ENCODE assay signal across 28 cellular contexts in genomic region chr5:78719504-78720233, GRCh38.
A peak's percentile ranks its signal among the peaks of the same experiment; 100 is the strongest.
DNase-seq lines count a peak whose midpoint lies in the region; ATAC-seq, FAIRE-seq and TF ChIP-seq lines count a peak whose summit lies in the region.
"Had no signal": no experiment of that assay in that cellular context is flagged by ENCODE, and none has a peak within 500 bp of the region (broad histone marks: within the 10 kb centered on the region; RNA-seq: fewer than 3 reads in every experiment).

No MANE protein-coding gene starts in this region.

- intact Hi-C loops in HepG2 (cut with micrococcal nuclease; ENCODE audit: unreplicated experiment) (loop anchor here (10.0 kb wide), 1 partner anchor 75 kb away; the partner anchor contains the start of gene LHFPL2), right lobe of liver (cut with DNase I) (no loop called here), left colon (cut with DNase I, micrococcal nuclease) (no loop called here), upper lobe of right lung (cut with DNase I) (no loop called here)

- H3K27me3 ChIP-seq in HepG2 (ENCODE audit: control insufficient read depth in 1 of 2, insufficient read depth in 2 of 2, low read length in 2 of 2) (no peaks in the 10 kb centered on the region), right lobe of liver (no peaks in the 10 kb centered on the region), upper lobe of right lung (no peaks in the 10 kb centered on the region)
- H3K27me3 ChIP-seq: gastroesophageal sphincter, suprapubic skin, uterus had no signal

- H3K27ac Mint-ChIP-seq in neural crest cell (ENCODE audit: unreplicated experiment), result peak overlapping the region; percentile 84
- H3K27ac Mint-ChIP-seq: activated naive CD8-positive, alpha-beta T cell; activated T-cell treated with anti-CD3 and anti-CD28 coated beads, Interleukin-2, amount 50 U/mL, for 24 hours; CD4-positive, CD25-positive, alpha-beta regulatory T cell; naive thymus-derived CD4-positive, alpha-beta T cell; T-cell had no signal

- TF ChIP-seq RAD21 in HepG2 (CRISPR knock-in tag; IDR thresholded peaks at IDR 0.05), result no peak

- H3K4me3 ChIP-seq in HepG2 (replicated peaks in 1 of 3; ENCODE audit: insufficient read depth in 1 of 3, low read depth in 2 of 3, low read length in 3 of 3) (no peak overlapping the region; a peak in 1 of 6 replicates), right lobe of liver (no peak overlapping the region), upper lobe of right lung (no peak overlapping the region)
- H3K4me3 ChIP-seq: gastroesophageal sphincter, suprapubic skin, uterus had no signal

- H3K9me3 ChIP-seq in HepG2 (ENCODE audit: low read length) (no peaks in the 10 kb centered on the region), right lobe of liver (no peaks in the 10 kb centered on the region), upper lobe of right lung (no peaks in the 10 kb centered on the region)
- H3K9me3 ChIP-seq: gastroesophageal sphincter, suprapubic skin, uterus had no signal

- H3K27ac ChIP-seq in HepG2 (ENCODE audit: extremely low read length, insufficient read depth, low read length) (no peak overlapping the region), right lobe of liver (no peak overlapping the region), upper lobe of right lung (no peak overlapping the region)
- H3K27ac ChIP-seq: gastroesophageal sphincter, RWPE1, suprapubic skin, uterus had no signal

- ATAC-seq in HepG2 (peak; percentile 36; the same call in 2 of the 3 replicates), right lobe of liver (no peak), left colon (peak; percentile 24), upper lobe of right lung (peak; percentile 42), HG03521 (IDR thresholded peaks at IDR 0.05; ENCODE audit: unreplicated experiment) (no peak)
- ATAC-seq: gastroesophageal sphincter; naive thymus-derived CD4-positive, alpha-beta T cell; T-cell had no signal

- H3K4me3 Mint-ChIP-seq in neural crest cell, result no peak overlapping the region
- H3K4me3 Mint-ChIP-seq: activated B cell treated with CpG ODN at 0.5 μM for 24 hours; activated naive CD8-positive, alpha-beta T cell; activated T-cell treated with anti-CD3 and anti-CD28 coated beads, Interleukin-2, amount 50 U/mL, for 24 hours; CD4-positive, CD25-positive, alpha-beta regulatory T cell; naive thymus-derived CD4-positive, alpha-beta T cell; stimulated activated naive B cell treated with anti-CD40 and anti-IgM and Interleukin-4, amounts not matched to agents 10 μg/mL and 1 μg/mL and 100 μg/mL, for 72 hours; T-cell had no signal

- CTCF ChIA-PET in HepG2 (lab: Yijun Ruan, JAX; ENCODE audit: low intra/inter-chr PET ratio, low total read pairs), result no interaction called here

- H4K20me1 ChIP-seq in HepG2 (ENCODE audit: insufficient read depth, low read length), result no peaks in the 10 kb centered on the region

- no peak for FAIRE-seq in HepG2 (lab: Jason Lieb, UNC)
- FAIRE-seq: H54 had no signal

- BruUV-seq in HepG2 (replicated peaks; lab: Mats Ljungman, UMichigan), result no TSS peak

- H3K9me3 Mint-ChIP-seq in neural crest cell, result no peaks in the 10 kb centered on the region
- H3K9me3 Mint-ChIP-seq: activated B cell treated with CpG ODN at 0.5 μM for 24 hours; activated T-cell treated with anti-CD3 and anti-CD28 coated beads, Interleukin-2, amount 50 U/mL, for 24 hours; stimulated activated naive B cell treated with anti-CD40 and anti-IgM and Interleukin-4, amounts not matched to agents 10 μg/mL and 1 μg/mL and 100 μg/mL, for 72 hours; T-cell had no signal

- TF ChIP-seq CTCF in HepG2 (CRISPR knock-in tag; IDR thresholded peaks at IDR 0.05) (no peak), right lobe of liver (IDR thresholded peaks at IDR 0.05) (no peak), neural crest cell (conservative IDR thresholded peaks at IDR 0.05) (no peak), upper lobe of right lung (IDR thresholded peaks at IDR 0.05) (no peak)

- no peaks in the 10 kb centered on the region for H3K36me3 Mint-ChIP-seq in neural crest cell (ENCODE audit: low read depth)
- H3K36me3 Mint-ChIP-seq: activated naive CD8-positive, alpha-beta T cell; CD4-positive, CD25-positive, alpha-beta regulatory T cell; naive thymus-derived CD4-positive, alpha-beta T cell; stimulated activated naive B cell treated with anti-CD40 and anti-IgM and Interleukin-4, amounts not matched to agents 10 μg/mL and 1 μg/mL and 100 μg/mL, for 72 hours; T-cell had no signal

- H3K4me2 ChIP-seq in HepG2 (ENCODE audit: low read depth, low read length), result peak overlapping the region; percentile 73; the same call in 1 of the 2 replicates

- in situ Hi-C loops in HepG2 (cut with HindIII; ENCODE audit: extremely low pct_ligation_motif_present, low pct_unique_long_range_greater_than_20kb), result no loop called here

- no peak for TF ChIP-seq EP300 in HepG2 (IDR thresholded peaks at IDR 0.05; ENCODE audit: low read depth in 2 of 2, low read length in 2 of 2)
- TF ChIP-seq EP300 in HepG2 (CRISPR knock-in tag; IDR thresholded peaks at IDR 0.05; ENCODE audit: borderline replicate concordance), result no peak

- WGBS in HepG2 (ENCODE audit: low lambda C conversion rate), result 59% methylated on average over 7 of the region's 8 CpGs
- no CpG with 5 or more reads among the region's 8 CpGs for WGBS in right lobe of liver (ENCODE audit: insufficient coverage, low coverage, low lambda C conversion rate, missing lambda C conversion rate)

- peak overlapping the region; percentile 52 for H2AFZ ChIP-seq in HepG2 (ENCODE audit: low read length)

- H3K9ac ChIP-seq in HepG2 (ENCODE audit: insufficient read depth, low read depth, low read length), result no peak overlapping the region

- no peak for DNase-seq in HepG2 (ENCODE audit: low spot score)
- DNase-seq in right lobe of liver, result no peak
- no peak for DNase-seq in left colon
- DNase-seq in neural crest cell (ENCODE audit: low read depth, low spot score), result no peak
- no peak for DNase-seq in upper lobe of right lung
- no peak for DNase-seq in AG08396 (ENCODE audit: low spot score)
- DNase-seq in stimulated activated CD4-positive, alpha-beta T cell treated with anti-CD3 and anti-CD28 coated beads, Interleukin-4, amount 100 ng/mL, for 1 hour, result no peak
- DNase-seq: activated B cell treated with CpG ODN at 0.5 μM for 24 hours; activated effector memory CD4-positive, alpha-beta T cell treated with anti-CD3 and anti-CD28 coated beads, Interleukin-2, amount 50 U/mL, for 16 hours; activated T-cell treated with anti-CD3 and anti-CD28 coated beads, Interleukin-2, amount 50 U/mL, for 24 hours; CD4-positive, CD25-positive, alpha-beta regulatory T cell; hypothalamus; Karpas-422; MV-4-11; naive thymus-derived CD4-positive, alpha-beta T cell; NCI-H1694; NCI-H446 treated with DMSO at 0.1 percent for 48 hours; NCI-H82; stimulated activated CD4-positive, alpha-beta T cell treated with anti-CD3 and anti-CD28 coated beads, Interleukin-15, amount 100 ng/mL, for 24 hours; stimulated activated naive B cell treated with anti-CD40 and anti-IgM and Interleukin-4, amounts not matched to agents 10 μg/mL and 1 μg/mL and 100 μg/mL, for 72 hours; T-cell; uterus had no signal

- no peaks in the 10 kb centered on the region for H3K36me3 ChIP-seq in HepG2 (replicated peaks in 1 of 2; ENCODE audit: control insufficient read depth in 1 of 2, insufficient read depth in 2 of 2, low read length in 2 of 2)
- H3K36me3 ChIP-seq in right lobe of liver, result no peaks in the 10 kb centered on the region
- no peaks in the 10 kb centered on the region for H3K36me3 ChIP-seq in upper lobe of right lung
- H3K36me3 ChIP-seq: gastroesophageal sphincter, suprapubic skin, uterus had no signal

- no peak for TF ChIP-seq POLR2A in HepG2 (IDR thresholded peaks at IDR 0.05; ENCODE audit: insufficient read depth in 1 of 2, low read depth in 2 of 2, low read length in 2 of 2)
- TF ChIP-seq POLR2A in right lobe of liver (IDR thresholded peaks at IDR 0.05), result no peak

- POLR2A ChIA-PET in HepG2 (lab: Yijun Ruan, JAX), result interaction anchor here (1.0 to 1.9 kb wide), 4 partner anchors 8 to 71 kb away, joined by 3 to 5 read pairs (median 5); partner anchors contain the start of gene LHFPL2

- H3K79me2 ChIP-seq in HepG2 (ENCODE audit: insufficient read depth, low read length), result no peaks in the 10 kb centered on the region

- H3K4me1 ChIP-seq in HepG2 (ENCODE audit: insufficient read depth, low read length), result peaks cover 52% of the 10 kb centered on the region
- no peaks in the 10 kb centered on the region for H3K4me1 ChIP-seq in right lobe of liver
- peaks cover 4% of the 10 kb centered on the region for H3K4me1 ChIP-seq in upper lobe of right lung
- H3K4me1 ChIP-seq: uterus had no signal

- peaks cover 28% of the 10 kb centered on the region for H3K4me1 Mint-ChIP-seq in neural crest cell
- H3K4me1 Mint-ChIP-seq: CD4-positive, CD25-positive, alpha-beta regulatory T cell; naive thymus-derived CD4-positive, alpha-beta T cell had no signal

- no peaks in the 10 kb centered on the region for H3K27me3 Mint-ChIP-seq in neural crest cell (ENCODE audit: low read depth)
- H3K27me3 Mint-ChIP-seq: activated B cell treated with CpG ODN at 0.5 μM for 24 hours; activated naive CD8-positive, alpha-beta T cell; CD4-positive, CD25-positive, alpha-beta regulatory T cell; stimulated activated naive B cell treated with anti-CD40 and anti-IgM and Interleukin-4, amounts not matched to agents 10 μg/mL and 1 μg/mL and 100 μg/mL, for 72 hours had no signal

TF ChIP-seq in HepG2, 621 proteins besides CTCF, POLR2A, EP300 and RAD21:
- TF ChIP-seq CEBPB (IDR thresholded peaks at IDR 0.05; ENCODE audit: borderline replicate concordance, low read depth, low read length), result 0 out of 2 replicates have a peak, but pooled peaks have one; percentile 13
- TF ChIP-seq THAP7 (CRISPR knock-in tag; IDR thresholded peaks at IDR 0.05), result no peak

Comparison
In these comparisons a context has a peak if more than half of its experiments do, and no peak if none do; other contexts are left out.
1. ATAC-seq: peak in HepG2 (single experiment), left colon (single experiment) and upper lobe of right lung (single experiment); none in right lobe of liver (0 of 4) and HG03521 (single experiment).